In the genomic region with DNA sequence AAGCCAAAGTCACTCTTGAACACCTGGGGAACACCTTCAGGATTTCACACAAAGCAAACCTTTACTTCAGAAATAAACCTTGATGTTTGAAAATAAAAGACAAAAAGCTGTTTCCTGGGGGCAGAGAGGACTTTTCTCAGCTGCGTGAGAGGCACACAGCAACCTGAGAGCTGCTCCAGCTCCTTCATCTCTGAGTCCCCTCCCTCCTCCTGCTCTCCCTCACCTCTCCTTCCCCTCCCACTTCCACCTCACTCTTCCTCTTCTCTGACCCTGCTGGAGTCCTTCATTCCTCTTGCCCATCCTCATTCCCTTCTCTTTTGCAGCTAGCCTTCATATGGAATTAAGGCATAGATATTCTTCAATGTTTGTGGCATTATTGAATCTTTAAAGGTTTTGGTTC, we compare ENCODE assay signal across 29 cellular contexts.
"Had no signal": no experiment of that assay in that cellular context is flagged by ENCODE, and none has a peak within 500 bp of the region (broad histone marks: within the 10 kb centered on the region; RNA-seq: fewer than 3 reads in every experiment).

No MANE protein-coding gene starts in this region.

- H2AFZ ChIP-seq: parathyroid adenoma had no signal

- H3K79me2 ChIP-seq: parathyroid adenoma had no signal

- H3K27me3 Mint-ChIP-seq: stimulated activated naive B cell treated with anti-CD40 and anti-IgM and Interleukin-4, amounts not matched to agents 10 μg/mL and 1 μg/mL and 100 μg/mL, for 72 hours; stimulated activated naive CD8-positive, alpha-beta T cell treated with anti-CD3 and anti-CD28 coated beads, Interleukin-15, Interleukin-2, amounts not matched to agents 100 ng/mL and 50 ng/mL, for 24 hours had no signal

- DNase-seq: naive thymus-derived CD4-positive, alpha-beta T cell; natural killer cell; occipital lobe; ovary; posterior cingulate gyrus; psoas muscle; right cardiac atrium; right lobe of liver; sigmoid colon; small intestine; stimulated activated CD4-positive, alpha-beta T cell treated with anti-CD3 and anti-CD28 coated beads, Interleukin-15, amount 100 ng/mL, for 24 hours; stimulated activated CD4-positive, alpha-beta T cell treated with anti-CD3 and anti-CD28 coated beads, Interleukin-2, amount 100 ng/mL, for 24 hours; stimulated activated CD4-positive, alpha-beta T cell treated with anti-CD3 and anti-CD28 coated beads, Interleukin-2, amount 100 ng/mL, for 48 hours; stimulated activated CD4-positive, alpha-beta T cell treated with anti-CD3 and anti-CD28 coated beads, Interleukin-4, amount 100 ng/mL, for 24 hours; stimulated activated naive B cell treated with anti-CD40 and anti-IgM and Interleukin-4, amounts not matched to agents 10 μg/mL and 1 μg/mL and 100 μg/mL, for 72 hours; stimulated activated naive CD4-positive, alpha-beta T cell treated with Interleukin-2 at 50 U/mL for 16 hours; stomach; thyroid gland; trophoblast cell; upper lobe of left lung; uterus had no signal

- H3K4me3 ChIP-seq: ovary, psoas muscle, right lobe of liver, sigmoid colon, stomach, thoracic aorta, thyroid gland, tibial nerve, upper lobe of left lung, uterus had no signal

- H3K36me3 ChIP-seq: ovary, right lobe of liver, sigmoid colon, stomach, thoracic aorta, thyroid gland, tibial nerve, upper lobe of left lung, uterus had no signal

- ATAC-seq: naive thymus-derived CD4-positive, alpha-beta T cell; natural killer cell; psoas muscle; right cardiac atrium; right lobe of liver; stimulated activated effector memory CD8-positive, alpha-beta T cell treated with anti-CD3 and anti-CD28 coated beads, Interleukin-12 subunit alpha, Interleukin-12 subunit beta, amount 100 ng/mL, for 72 hours; stimulated activated naive B cell treated with anti-CD40 and anti-IgM and Interleukin-4, amounts not matched to agents 10 μg/mL and 1 μg/mL and 100 μg/mL, for 72 hours had no signal

- H3K9ac ChIP-seq: parathyroid adenoma had no signal

- H3K9me3 ChIP-seq: ovary, psoas muscle, right lobe of liver, sigmoid colon, stomach, thoracic aorta, thyroid gland, tibial nerve, upper lobe of left lung, uterus had no signal

- H3K27ac Mint-ChIP-seq: natural killer cell; nephron; progenitor cell of endocrine pancreas; stimulated activated effector memory CD8-positive, alpha-beta T cell treated with anti-CD3 and anti-CD28 coated beads, Interleukin-12 subunit alpha, Interleukin-12 subunit beta, amount 100 ng/mL, for 72 hours; stimulated activated naive B cell treated with anti-CD40 and anti-IgM and Interleukin-4, amounts not matched to agents 10 μg/mL and 1 μg/mL and 100 μg/mL, for 72 hours; stimulated activated naive CD8-positive, alpha-beta T cell treated with anti-CD3 and anti-CD28 coated beads, Interleukin-15, Interleukin-2, amounts not matched to agents 100 ng/mL and 50 ng/mL, for 24 hours had no signal

- H3K4me1 ChIP-seq: parathyroid adenoma, psoas muscle, right lobe of liver, sigmoid colon, stomach, thyroid gland, tibial nerve, upper lobe of left lung, uterus had no signal

- H3K27ac ChIP-seq: ovary, parathyroid adenoma, psoas muscle, right lobe of liver, sigmoid colon, stomach, thoracic aorta, thyroid gland, tibial nerve, upper lobe of left lung, uterus had no signal

- H3K9me3 Mint-ChIP-seq: natural killer cell; nephron; stimulated activated effector memory CD8-positive, alpha-beta T cell treated with anti-CD3 and anti-CD28 coated beads, Interleukin-12 subunit alpha, Interleukin-12 subunit beta, amount 100 ng/mL, for 72 hours; stimulated activated naive B cell treated with anti-CD40 and anti-IgM and Interleukin-4, amounts not matched to agents 10 μg/mL and 1 μg/mL and 100 μg/mL, for 72 hours; stimulated activated naive CD8-positive, alpha-beta T cell treated with anti-CD3 and anti-CD28 coated beads, Interleukin-15, Interleukin-2, amounts not matched to agents 100 ng/mL and 50 ng/mL, for 24 hours had no signal

- H3K4me3 Mint-ChIP-seq: naive thymus-derived CD4-positive, alpha-beta T cell; natural killer cell; nephron; neural crest cell; stimulated activated effector memory CD8-positive, alpha-beta T cell treated with anti-CD3 and anti-CD28 coated beads, Interleukin-12 subunit alpha, Interleukin-12 subunit beta, amount 100 ng/mL, for 72 hours; stimulated activated naive B cell treated with anti-CD40 and anti-IgM and Interleukin-4, amounts not matched to agents 10 μg/mL and 1 μg/mL and 100 μg/mL, for 72 hours; stimulated activated naive CD8-positive, alpha-beta T cell treated with anti-CD3 and anti-CD28 coated beads, Interleukin-15, Interleukin-2, amounts not matched to agents 100 ng/mL and 50 ng/mL, for 24 hours had no signal

- H3K36me3 Mint-ChIP-seq: natural killer cell; stimulated activated effector memory CD8-positive, alpha-beta T cell treated with anti-CD3 and anti-CD28 coated beads, Interleukin-12 subunit alpha, Interleukin-12 subunit beta, amount 100 ng/mL, for 72 hours had no signal

- H3K4me1 Mint-ChIP-seq: nephron; stimulated activated effector memory CD8-positive, alpha-beta T cell treated with anti-CD3 and anti-CD28 coated beads, Interleukin-12 subunit alpha, Interleukin-12 subunit beta, amount 100 ng/mL, for 72 hours; stimulated activated naive B cell treated with anti-CD40 and anti-IgM and Interleukin-4, amounts not matched to agents 10 μg/mL and 1 μg/mL and 100 μg/mL, for 72 hours had no signal

- H3K27me3 ChIP-seq: ovary, right lobe of liver, sigmoid colon, stomach, thyroid gland, tibial nerve, upper lobe of left lung, uterus had no signal
